ENCODE assay signal across 26 cellular contexts in genomic region chr17:34667656-34668055, GRCh38.
"Had no signal": no experiment of that assay in that cellular context is flagged by ENCODE, and none has a peak within 500 bp of the region (broad histone marks: within the 10 kb centered on the region; RNA-seq: fewer than 3 reads in every experiment).

No MANE protein-coding gene starts in this region.

- H3K27ac ChIP-seq: brain microvascular endothelial cell, cardiac muscle cell, Peyer's patch had no signal

- H3K9me3 ChIP-seq: Peyer's patch had no signal

- H3K4me3 Mint-ChIP-seq: activated CD4-positive, alpha-beta T cell treated with anti-CD3 and anti-CD28 coated beads, Interleukin-2, amount 10 ng/mL, durations not matched to agents 24 days and 14 days; activated CD8-positive, alpha-beta memory T cell treated with anti-CD3 and anti-CD28 coated beads, Interleukin-2, amount 10 ng/mL, durations not matched to agents 7 days and 5 days; activated naive CD4-positive, alpha-beta T cell treated with anti-CD3 and anti-CD28 coated beads for 36 hours; activated naive CD8-positive, alpha-beta T cell; activated T-cell treated with anti-CD3 and anti-CD28 coated beads, Interleukin-2, amount 50 U/mL, for 4 hours; IgD-negative memory B cell; T-helper 17 cell; WTC11 had no signal

- H3K27ac Mint-ChIP-seq: activated CD4-positive, alpha-beta T cell treated with anti-CD3 and anti-CD28 coated beads, Interleukin-2, amount 10 ng/mL, durations not matched to agents 24 days and 14 days; activated CD8-positive, alpha-beta memory T cell treated with anti-CD3 and anti-CD28 coated beads, Interleukin-2, amount 10 ng/mL, durations not matched to agents 7 days and 5 days; activated naive CD4-positive, alpha-beta T cell treated with anti-CD3 and anti-CD28 coated beads for 36 hours; activated naive CD8-positive, alpha-beta T cell; IgD-negative memory B cell; T-helper 17 cell; WTC11 had no signal

- H3K36me3 ChIP-seq: brain microvascular endothelial cell, cardiac muscle cell, Peyer's patch had no signal

- H3K36me3 Mint-ChIP-seq: activated CD8-positive, alpha-beta memory T cell treated with anti-CD3 and anti-CD28 coated beads, Interleukin-2, amount 10 ng/mL, durations not matched to agents 7 days and 5 days; activated naive CD8-positive, alpha-beta T cell; IgD-negative memory B cell; WTC11 had no signal

- H3K27me3 Mint-ChIP-seq: activated CD4-positive, alpha-beta T cell treated with anti-CD3 and anti-CD28 coated beads, Interleukin-2, amount 10 ng/mL, durations not matched to agents 24 days and 14 days had no signal

- FAIRE-seq: astrocyte had no signal

- H3K9me3 Mint-ChIP-seq: activated CD4-positive, alpha-beta T cell treated with anti-CD3 and anti-CD28 coated beads, Interleukin-2, amount 10 ng/mL, durations not matched to agents 24 days and 14 days; activated naive CD4-positive, alpha-beta T cell treated with anti-CD3 and anti-CD28 coated beads for 36 hours; activated T-cell treated with anti-CD3 and anti-CD28 coated beads, Interleukin-2, amount 50 U/mL, for 4 hours; WTC11 had no signal

- H3K4me3 ChIP-seq: cardiac muscle cell, Peyer's patch had no signal

- H3K27me3 ChIP-seq: brain microvascular endothelial cell, cardiac muscle cell, Peyer's patch had no signal

- DNase-seq: activated CD4-positive, alpha-beta T cell treated with anti-CD3 and anti-CD28 coated beads, Interleukin-2, amount 10 ng/mL, durations not matched to agents 24 days and 14 days; activated CD4-positive, alpha-beta T cell treated with anti-CD3 and anti-CD28 coated beads, Interleukin-2, amount 50 U/mL, for 48 hours; activated CD4-positive, CD25-positive, alpha-beta regulatory T cell treated with anti-CD3 and anti-CD28 coated beads, Interleukin-2, amount 50 U/mL, for 72 hours; activated CD8-positive, alpha-beta memory T cell treated with anti-CD3 and anti-CD28 coated beads, Interleukin-2, amount 10 ng/mL, durations not matched to agents 7 days and 5 days; activated effector memory CD4-positive, alpha-beta T cell treated with anti-CD3 and anti-CD28 coated beads, Interleukin-2, amount 50 U/mL, for 16 hours; activated naive CD4-positive, alpha-beta T cell treated with anti-CD3 and anti-CD28 coated beads for 36 hours; activated T-cell treated with anti-CD3 and anti-CD28 coated beads, Interleukin-2, amount 50 U/mL, for 4 hours; brain microvascular endothelial cell; KG1; MV-4-11; NCI-H1092 treated with DMSO at 0.1 percent for 48 hours; NCI-H1417 treated with DMSO at 0.1 percent for 48 hours; NCI-H1694; NCI-H2029 treated with DMSO at 0.1 percent for 48 hours; NCI-H510A treated with DMSO at 0.1 percent for 48 hours; NCI-H69; NK-92 treated with Interleukin-12 subunit alpha and Interleukin-12 subunit beta, amount 100 ng/mL, for 24 hours; Peyer's patch; SHP77; T-helper 17 cell; T-helper 9 cell had no signal

- ATAC-seq: activated CD8-positive, alpha-beta memory T cell treated with anti-CD3 and anti-CD28 coated beads, Interleukin-2, amount 10 ng/mL, durations not matched to agents 7 days and 5 days; activated T-cell treated with anti-CD3 and anti-CD28 coated beads, Interleukin-2, amount 50 U/mL, for 4 hours; T-helper 17 cell; WTC11 had no signal

- H3K4me1 ChIP-seq: Peyer's patch had no signal
